ENCODE assay signal across 8 cellular contexts in genomic region chr10:63273575-63273974, GRCh38.
DNase-seq lines count a peak whose midpoint lies in the region; ATAC-seq and TF ChIP-seq lines count a peak whose summit lies in the region.

No MANE protein-coding gene starts in this region.

- TF ChIP-seq POLR2A in IMR-90 (IDR thresholded peaks at IDR 0.05; ENCODE audit: low read depth, low read length) = no peak

- H3K23ac ChIP-seq in IMR-90 (ENCODE audit: low read depth, low read length) = no peak overlapping the region

- H2AFZ ChIP-seq in IMR-90 (replicated peaks; ENCODE audit: low read length, poor library complexity) = no peak overlapping the region

- H4K20me1 ChIP-seq in IMR-90 (ENCODE audit: insufficient read depth, low read length) = peaks cover 4% of the 10 kb centered on the region; the same call in 1 of the 2 replicates

- H2BK120ac ChIP-seq in IMR-90 (ENCODE audit: low read depth, low read length) = no peak overlapping the region

- no peak overlapping the region for H4K8ac ChIP-seq in IMR-90 (ENCODE audit: low read depth in 2 of 2, low read length in 2 of 2)

- H3K4ac ChIP-seq in IMR-90 (ENCODE audit: low read depth, low read length) = no peak overlapping the region

- peaks cover 4% of the 10 kb centered on the region for H3K4me1 ChIP-seq in IMR-90 (ENCODE audit: control insufficient read depth, insufficient read depth, low read length)

- peaks cover 5% of the 10 kb centered on the region; the same call in 1 of the 2 replicates for H3K9me1 ChIP-seq in IMR-90 (ENCODE audit: insufficient read depth, low read length)

- peak overlapping the region; percentile 17; the same call in 1 of the 2 replicates for H3K4me2 ChIP-seq in IMR-90 (ENCODE audit: low read depth, low read length)

- no peaks in the 10 kb centered on the region for H3K27me3 ChIP-seq in IMR-90 (ENCODE audit: control insufficient read depth, insufficient read depth, low read length)

- H2BK20ac ChIP-seq in IMR-90 (ENCODE audit: low read depth, low read length) = no peak overlapping the region

- H2AK9ac ChIP-seq in IMR-90 (replicated peaks; ENCODE audit: low read depth, low read length, poor library complexity) = no peak overlapping the region

- no peak for ATAC-seq in IMR-90 (ENCODE audit: low read depth)
- ATAC-seq in activated CD8-positive, alpha-beta T cell treated with anti-CD3 and anti-CD28 coated beads for 36 hours = no peak
- ATAC-seq in memory B cell (ENCODE audit: low read depth) = peak; percentile 50

- no TSS peak for BruUV-seq in IMR-90 (replicated peaks; lab: Mats Ljungman, UMichigan)

- H3K9ac ChIP-seq in IMR-90 (ENCODE audit: low read depth, low read length) = no peak overlapping the region

- no peaks in the 10 kb centered on the region for H3K36me3 ChIP-seq in IMR-90 (ENCODE audit: control insufficient read depth, insufficient read depth, low read length)

- no peak overlapping the region for H2BK5ac ChIP-seq in IMR-90 (ENCODE audit: low read depth, low read length, poor library complexity, severe bottlenecking)

- no peak overlapping the region for H3K18ac ChIP-seq in IMR-90 (ENCODE audit: low read depth, low read length)

- TF ChIP-seq CTCF in IMR-90 (conservative IDR thresholded peaks at IDR 0.05; ENCODE audit: low read depth, low read length) = no peak
- no peak for TF ChIP-seq CTCF in activated CD8-positive, alpha-beta T cell treated with anti-CD3 and anti-CD28 coated beads for 36 hours (IDR thresholded peaks at IDR 0.05)

- intact Hi-C loops in IMR-90 (cut with micrococcal nuclease) = no loop called here
- intact Hi-C loops in activated CD8-positive, alpha-beta T cell treated with anti-CD3 and anti-CD28 coated beads for 36 hours (cut with micrococcal nuclease) = no loop called here

- H4K5ac ChIP-seq in IMR-90 (ENCODE audit: low read depth, low read length) = no peak overlapping the region

- no peak overlapping the region for H3K4me3 Mint-ChIP-seq in activated CD8-positive, alpha-beta T cell treated with anti-CD3 and anti-CD28 coated beads for 36 hours
- H3K4me3 Mint-ChIP-seq in memory B cell = peak overlapping the region; percentile 47

- H3K4me3 ChIP-seq in IMR-90 (ENCODE audit: insufficient read depth, low read depth, low read length) = no peak overlapping the region

- H3K36me3 Mint-ChIP-seq in activated CD8-positive, alpha-beta T cell treated with anti-CD3 and anti-CD28 coated beads for 36 hours (ENCODE audit: low read depth) = no peaks in the 10 kb centered on the region
- H3K36me3 Mint-ChIP-seq in memory B cell = no peaks in the 10 kb centered on the region

- H3K56ac ChIP-seq in IMR-90 (ENCODE audit: extremely low read depth, insufficient read depth, low read length) = no peak overlapping the region

- TF ChIP-seq RAD21 in IMR-90 (IDR thresholded peaks at IDR 0.05; ENCODE audit: low read length) = no peak

- dilution Hi-C loops in IMR-90 (cut with HindIII; ENCODE audit: low sequenced_read_pairs, unreplicated experiment) = no loop called here

- in situ Hi-C loops in IMR-90 (cut with MboI; ENCODE audit: low sequenced_read_pairs) = no loop called here

- peaks cover 26% of the 10 kb centered on the region for H3K4me1 Mint-ChIP-seq in activated CD8-positive, alpha-beta T cell treated with anti-CD3 and anti-CD28 coated beads for 36 hours (ENCODE audit: low read depth)
- peaks cover 15% of the 10 kb centered on the region for H3K4me1 Mint-ChIP-seq in memory B cell

- peak overlapping the region; percentile 83 for H3K27ac Mint-ChIP-seq in activated CD8-positive, alpha-beta T cell treated with anti-CD3 and anti-CD28 coated beads for 36 hours
- H3K27ac Mint-ChIP-seq in memory B cell = peak overlapping the region; percentile 98

- no peak overlapping the region for H2BK15ac ChIP-seq in IMR-90 (ENCODE audit: low read depth, low read length)

- no peak overlapping the region for H4K91ac ChIP-seq in IMR-90 (ENCODE audit: insufficient read depth, low read depth, low read length)

- H3K9me3 ChIP-seq in IMR-90 (ENCODE audit: control insufficient read depth, insufficient read depth, low read length) = no peaks in the 10 kb centered on the region

- no peak overlapping the region for H3K27ac ChIP-seq in IMR-90 (ENCODE audit: insufficient read depth, low read length)

- POLR2A ChIA-PET in IMR-90 (lab: Charles Lee; ENCODE audit: unreplicated experiment) = no interaction called here
- POLR2A ChIA-PET in activated CD8-positive, alpha-beta T cell treated with anti-CD3 and anti-CD28 coated beads for 36 hours (lab: Charles Lee) = interaction anchor here (0.8 to 1.0 kb wide), 2 partner anchors 9 to 249 kb away, joined by 3 to 4 read pairs; no protein-coding TSS in a partner anchor

- peaks cover 6 to 47% of the 10 kb centered on the region in 2 experiments; a peak in 3 of 4 replicates for H3K79me1 ChIP-seq in IMR-90 (ENCODE audit: low read depth in 1 of 2, low read length in 2 of 2)

- DNase-seq in CD1c-positive myeloid dendritic cell (ENCODE audit: extremely low spot score) = peak; percentile 47
- DNase-seq in IMR-90 = peak; percentile 30
- DNase-seq in activated CD8-positive, alpha-beta T cell treated with anti-CD3 and anti-CD28 coated beads for 36 hours = no peak
- DNase-seq in memory B cell (ENCODE audit: low spot score in 2 of 2) = peak in 1 of 2 donors; percentile 32
- DNase-seq in DMS 273 (lab: John Stamatoyannopoulos, UW; ENCODE audit: unreplicated experiment) = no peak
- DNase-seq in stimulated activated naive CD4-positive, alpha-beta T cell treated with Interleukin-2 at 50 U/mL for 16 hours (lab: John Stamatoyannopoulos, UW) = no peak
- DNase-seq in activated T-cell treated with anti-CD3 and anti-CD28 coated beads, Interleukin-2, amount 50 U/mL, for 1 hour = no peak
- no peak for DNase-seq in effector CD8-positive, alpha-beta T cell (lab: John Stamatoyannopoulos, UW)

- CTCF ChIA-PET in IMR-90 (lab: Yijun Ruan, JAX) = no interaction called here
- CTCF ChIA-PET in activated CD8-positive, alpha-beta T cell treated with anti-CD3 and anti-CD28 coated beads for 36 hours (lab: Charles Lee) = interaction anchor here (0.6 to 1.4 kb wide), 2 partner anchors 20 to 37 kb away, joined by 3 to 4 read pairs; no protein-coding TSS in a partner anchor

- H2AK5ac ChIP-seq in IMR-90 (ENCODE audit: low read depth, low read length) = no peak overlapping the region

- no peak overlapping the region for H3K14ac ChIP-seq in IMR-90 (replicated peaks; ENCODE audit: low read depth, low read length)

- no peaks in the 10 kb centered on the region for H3K27me3 Mint-ChIP-seq in activated CD8-positive, alpha-beta T cell treated with anti-CD3 and anti-CD28 coated beads for 36 hours
- H3K27me3 Mint-ChIP-seq in memory B cell = no peaks in the 10 kb centered on the region

- no peaks in the 10 kb centered on the region for H3K9me3 Mint-ChIP-seq in activated CD8-positive, alpha-beta T cell treated with anti-CD3 and anti-CD28 coated beads for 36 hours
- H3K9me3 Mint-ChIP-seq in memory B cell = no peaks in the 10 kb centered on the region

TF ChIP-seq in IMR-90, 13 proteins besides CTCF, POLR2A, EP300 and RAD21:
- TF ChIP-seq MAFK (IDR thresholded peaks at IDR 0.05; ENCODE audit: low read depth, low read length) = no peak
- TF ChIP-seq CEBPB (IDR thresholded peaks at IDR 0.05; ENCODE audit: low read depth, low read length) = no peak
- TF ChIP-seq USF2 (IDR thresholded peaks at IDR 0.05; ENCODE audit: low read depth, low read length) = no peak
- no peak for TF ChIP-seq SMC3 (IDR thresholded peaks at IDR 0.05; ENCODE audit: low read depth, low read length)
- TF ChIP-seq CHD1 (IDR thresholded peaks at IDR 0.05; ENCODE audit: low read depth, low read length) = no peak
- TF ChIP-seq FOS (IDR thresholded peaks at IDR 0.05; ENCODE audit: low read depth, low read length) = no peak
- no peak for TF ChIP-seq ELK1 (IDR thresholded peaks at IDR 0.05; ENCODE audit: borderline replicate concordance, low read depth, low read length)
- TF ChIP-seq RCOR1 (IDR thresholded peaks at IDR 0.05; ENCODE audit: insufficient replicate concordance, low read length) = no peak
- no peak for TF ChIP-seq RFX5 (IDR thresholded peaks at IDR 0.05; ENCODE audit: low read depth, low read length)
- no peak for TF ChIP-seq NFE2L2 (IDR thresholded peaks at IDR 0.05; ENCODE audit: low read depth, low read length)
- no peak for TF ChIP-seq MAZ (IDR thresholded peaks at IDR 0.05; ENCODE audit: borderline replicate concordance, low read depth, low read length)
- TF ChIP-seq MXI1 (IDR thresholded peaks at IDR 0.05; ENCODE audit: borderline replicate concordance, low read depth, low read length) = no peak

Comparison
In these comparisons a context has a peak if more than half of its experiments do, and no peak if none do; other contexts are left out.
1. DNase-seq: peak in CD1c-positive myeloid dendritic cell (single experiment) and IMR-90 (single experiment); none in activated CD8-positive, alpha-beta T cell treated with anti-CD3 and anti-CD28 coated beads for 36 hours (single experiment), DMS 273 (single experiment), stimulated activated naive CD4-positive, alpha-beta T cell treated with Interleukin-2 at 50 U/mL for 16 hours (single experiment), activated T-cell treated with anti-CD3 and anti-CD28 coated beads, Interleukin-2, amount 50 U/mL, for 1 hour (single experiment) and effector CD8-positive, alpha-beta T cell (single experiment).